Comparison of ENCODE assay signal across 8 cellular contexts in the genomic region with DNA sequence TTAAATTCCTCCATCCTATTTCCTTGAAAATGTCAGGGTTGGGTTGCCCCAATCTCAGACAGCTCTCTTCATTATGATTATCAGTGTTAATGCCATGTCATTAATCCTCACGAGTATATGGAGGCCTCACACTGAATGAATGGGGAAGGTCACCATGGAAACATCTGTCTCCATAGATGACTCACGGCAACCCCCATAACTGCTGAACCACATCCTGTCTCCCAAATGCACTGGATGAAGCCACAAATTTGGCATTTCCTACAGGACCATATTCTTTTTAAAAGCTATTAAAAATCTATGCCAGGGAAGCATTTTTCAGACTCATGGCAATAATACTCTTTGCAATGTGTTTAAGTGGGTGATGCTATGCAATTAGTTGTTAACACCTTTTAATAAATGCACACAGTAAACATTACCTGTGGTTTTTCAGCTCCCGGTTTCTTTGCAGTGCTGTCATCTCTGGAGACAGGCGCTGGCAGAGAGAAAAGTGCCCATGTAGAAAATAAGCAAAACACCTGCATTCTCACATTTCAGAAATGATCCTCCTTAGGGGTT.
A peak's percentile ranks its signal among the peaks of the same experiment; 100 is the strongest.
DNase-seq lines count a peak whose midpoint lies in the region; ATAC-seq and TF ChIP-seq lines count a peak whose summit lies in the region.

No MANE protein-coding gene starts in this region.

- no peaks in the 10 kb centered on the region for H3K36me3 ChIP-seq in MM.1S (replicated peaks; ENCODE audit: insufficient read depth, low read length)

- H3F3A ChIP-seq in MM.1S (ENCODE audit: insufficient read depth, low read length), result no peaks in the 10 kb centered on the region

- H3K4me1 ChIP-seq in MM.1S (ENCODE audit: low read length), result peaks cover 4% of the 10 kb centered on the region; the same call in 1 of the 2 replicates

- no peaks in the 10 kb centered on the region for H3K79me2 ChIP-seq in MM.1S (ENCODE audit: low read length)

- H3K9me2 ChIP-seq in MM.1S (replicated peaks; ENCODE audit: insufficient read depth, low read length), result no peaks in the 10 kb centered on the region

- ATAC-seq in GM21786 (IDR thresholded peaks at IDR 0.05; ENCODE audit: unreplicated experiment), result peak; percentile 47
- no peak for ATAC-seq in HG02970 (IDR thresholded peaks at IDR 0.05; ENCODE audit: low FRiP score, unreplicated experiment)

- TF ChIP-seq CTCF in MM.1S (IDR thresholded peaks at IDR 0.05; ENCODE audit: low read length) (no peak), GM10266 (IDR thresholded peaks at IDR 0.05; ENCODE audit: control insufficient read depth, insufficient read depth, low read depth, missing control alignments) (no peak)

- no peak overlapping the region for H3K27ac ChIP-seq in MM.1S (ENCODE audit: low read length)

- no peak overlapping the region for H3K4me3 ChIP-seq in MM.1S (ENCODE audit: low read length)

- H4K20me1 ChIP-seq in MM.1S (ENCODE audit: insufficient read depth, low read length), result no peaks in the 10 kb centered on the region

- H2AFZ ChIP-seq in MM.1S (ENCODE audit: low read length), result no peak overlapping the region

- no peaks in the 10 kb centered on the region for H3K9me3 ChIP-seq in MM.1S (replicated peaks; ENCODE audit: insufficient read depth, low read length)

- no peak overlapping the region for H3K9ac ChIP-seq in MM.1S (ENCODE audit: low read length)

- H3K27me3 ChIP-seq in MM.1S (replicated peaks; ENCODE audit: insufficient read depth, low read length), result no peaks in the 10 kb centered on the region

- DNase-seq in ELR (ENCODE audit: low read depth) (peak; percentile 97), MM.1S (peak; percentile 50), dermis microvascular lymphatic vessel endothelial cell (ENCODE audit: low read depth in 2 of 2) (peak; percentile 75 to 92), NCI-H128 (lab: John Stamatoyannopoulos, UW; ENCODE audit: unreplicated experiment) (no peak), GM10266 (ENCODE audit: extremely low spot score) (no peak), NCI-H2196 treated with DMSO at 0.1 percent for 48 hours (lab: John Stamatoyannopoulos, UW; ENCODE audit: unreplicated experiment) (no peak)

- peak overlapping the region; percentile 1; the same call in 1 of the 2 replicates for H3K4me2 ChIP-seq in MM.1S (ENCODE audit: low read depth, low read length)

Comparison
In these comparisons a context has a peak if more than half of its experiments do, and no peak if none do; other contexts are left out.
1. DNase-seq: peak in ELR (single experiment), MM.1S (single experiment) and dermis microvascular lymphatic vessel endothelial cell (2 of 2); none in NCI-H128 (single experiment), GM10266 (single experiment) and NCI-H2196 treated with DMSO at 0.1 percent for 48 hours (single experiment).